ENCODE assay signal across 2 cellular contexts in genomic region chr13:97282705-97283104, GRCh38.
A peak's percentile ranks its signal among the peaks of the same experiment; 100 is the strongest.
TF ChIP-seq lines count a peak whose summit lies in the region.

No MANE protein-coding gene starts in this region.

TF ChIP-seq in HCT116, 20 proteins besides CTCF, POLR2A, EP300 and RAD21:
- TF ChIP-seq ZFX (IDR thresholded peaks at IDR 0.05) (no peak), CEBPB (IDR thresholded peaks at IDR 0.05; ENCODE audit: low read depth) (no peak), EZH2phosphoT487 (IDR thresholded peaks at IDR 0.05; ENCODE audit: borderline replicate concordance) (no peak), CBX3 (IDR thresholded peaks at IDR 0.05; ENCODE audit: low read depth) (no peak), JUND (IDR thresholded peaks at IDR 0.05) (no peak), POLR2AphosphoS5 (IDR thresholded peaks at IDR 0.05; ENCODE audit: low read depth, low read length) (no peak), EZH2 (IDR thresholded peaks at IDR 0.05) (no peak), SRF (IDR thresholded peaks at IDR 0.05; ENCODE audit: low read depth) (no peak), MAX (IDR thresholded peaks at IDR 0.05) (no peak), SIN3A (IDR thresholded peaks at IDR 0.05; ENCODE audit: low read depth) (no peak), SP1 (IDR thresholded peaks at IDR 0.05; ENCODE audit: low read depth) (no peak), YY1 (IDR thresholded peaks at IDR 0.05; ENCODE audit: extremely low read depth, insufficient replicate concordance, low read depth, low read length) (no peak), ZBTB33 (IDR thresholded peaks at IDR 0.05; ENCODE audit: extremely low read depth, insufficient replicate concordance, low read length) (no peak), ATF3 (IDR thresholded peaks at IDR 0.05) (no peak), REST (IDR thresholded peaks at IDR 0.05; ENCODE audit: low read depth) (no peak), ELF1 (IDR thresholded peaks at IDR 0.05; ENCODE audit: borderline replicate concordance, low read depth) (no peak), ZNF274 (IDR thresholded peaks at IDR 0.05; ENCODE audit: low read depth, low read length) (no peak), TCF7L2 (IDR thresholded peaks at IDR 0.05; ENCODE audit: borderline replicate concordance, extremely low read depth, insufficient read depth, insufficient read length) (no peak)

TF ChIP-seq in SK-N-SH, 30 proteins besides CTCF, POLR2A, EP300 and RAD21:
- peak; percentile 68 for TF ChIP-seq TCF12 (IDR thresholded peaks at IDR 0.05)
- TF ChIP-seq RCOR1 (IDR thresholded peaks at IDR 0.05; ENCODE audit: low read length), result no peak
- TF ChIP-seq REST (IDR thresholded peaks at IDR 0.05; ENCODE audit: low read depth, low read length), result no peak
- no peak for TF ChIP-seq USF1 (IDR thresholded peaks at IDR 0.05; ENCODE audit: borderline replicate concordance, low read depth)
- TF ChIP-seq NFIC (IDR thresholded peaks at IDR 0.05; ENCODE audit: borderline replicate concordance), result peak; percentile 18; the same call in 1 of the 2 replicates
- TF ChIP-seq PBX3 (IDR thresholded peaks at IDR 0.05), result no peak; the same call in 1 of the 2 replicates
- peak; percentile 43; the same call in 1 of the 2 replicates for TF ChIP-seq TEAD4 (IDR thresholded peaks at IDR 0.05; ENCODE audit: borderline replicate concordance, insufficient read depth)
- no peak for TF ChIP-seq CHD2 (IDR thresholded peaks at IDR 0.05; ENCODE audit: low read length, partially characterized antibody)
- TF ChIP-seq NRF1 (IDR thresholded peaks at IDR 0.05; ENCODE audit: low read depth, low read length), result no peak
- TF ChIP-seq USF2 (IDR thresholded peaks at IDR 0.05; ENCODE audit: borderline replicate concordance, low read depth, low read length), result no peak
- no peak for TF ChIP-seq RFX5 (IDR thresholded peaks at IDR 0.05; ENCODE audit: low read length)
- 0 out of 2 replicates have a peak, but pooled peaks have one; percentile 8 for TF ChIP-seq JUND (IDR thresholded peaks at IDR 0.05)
TF ChIP-seq in SK-N-SH: peak in this region for 4.
